In the genomic region with DNA sequence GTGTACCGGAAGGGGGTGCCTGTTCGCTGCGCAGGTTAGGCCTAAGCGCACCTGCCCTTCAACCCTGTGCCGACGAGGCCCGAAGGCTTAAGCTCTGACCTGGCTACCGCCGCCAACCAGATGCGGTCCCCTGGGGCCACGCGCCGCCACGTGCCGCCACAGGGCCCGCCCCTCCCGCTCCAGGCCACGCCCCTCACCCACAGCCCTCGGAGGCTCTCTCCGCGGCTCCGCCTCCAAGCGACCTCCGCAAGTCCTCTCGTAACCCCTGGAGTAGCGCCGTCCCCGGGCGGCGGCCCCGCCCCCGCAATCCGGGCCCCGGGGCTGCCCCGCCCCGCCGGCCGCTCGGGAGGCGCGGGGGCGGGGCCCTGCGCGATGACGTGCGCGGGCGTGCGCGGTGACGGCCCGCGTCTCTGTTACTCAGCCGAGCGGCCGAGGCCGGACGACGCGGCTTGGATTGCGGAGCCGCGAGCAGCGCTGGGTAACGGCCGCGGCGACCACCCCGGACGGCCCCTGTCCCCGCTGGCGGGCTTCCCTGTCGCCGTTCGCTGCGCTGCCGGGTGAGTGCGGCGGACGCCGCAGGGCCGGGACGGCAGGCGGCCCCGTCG, we compare ENCODE assay signal across 1 cellular context.
A peak's percentile ranks its signal among the peaks of the same experiment; 100 is the strongest.
TF ChIP-seq lines count a peak whose summit lies in the region.

A gene (plus strand): TSS at position 413 of the 605 bp plus-strand sequence. CDS start 94,984 bp downstream, outside the sequence.

TF ChIP-seq in HepG2, 621 proteins besides CTCF, POLR2A, EP300 and RAD21 (continued from another document and continues in another):
- TF ChIP-seq, protein P1, sequence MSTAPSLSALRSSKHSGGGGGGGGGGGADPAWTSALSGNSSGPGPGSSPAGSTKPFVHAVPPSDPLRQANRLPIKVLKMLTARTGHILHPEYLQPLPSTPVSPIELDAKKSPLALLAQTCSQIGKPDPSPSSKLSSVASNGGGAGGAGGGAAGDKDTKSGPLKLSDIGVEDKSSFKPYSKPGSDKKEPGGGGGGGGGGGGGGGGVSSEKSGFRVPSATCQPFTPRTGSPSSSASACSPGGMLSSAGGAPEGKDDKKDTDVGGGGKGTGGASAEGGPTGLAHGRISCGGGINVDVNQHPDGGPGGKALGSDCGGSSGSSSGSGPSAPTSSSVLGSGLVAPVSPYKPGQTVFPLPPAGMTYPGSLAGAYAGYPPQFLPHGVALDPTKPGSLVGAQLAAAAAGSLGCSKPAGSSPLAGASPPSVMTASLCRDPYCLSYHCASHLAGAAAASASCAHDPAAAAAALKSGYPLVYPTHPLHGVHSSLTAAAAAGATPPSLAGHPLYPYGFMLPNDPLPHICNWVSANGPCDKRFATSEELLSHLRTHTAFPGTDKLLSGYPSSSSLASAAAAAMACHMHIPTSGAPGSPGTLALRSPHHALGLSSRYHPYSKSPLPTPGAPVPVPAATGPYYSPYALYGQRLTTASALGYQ (CRISPR knock-in tag; IDR thresholded peaks at IDR 0.05): no peak; the same call in 1 of the 2 replicates
- no peak for TF ChIP-seq CENPT (CRISPR knock-in tag; IDR thresholded peaks at IDR 0.05; ENCODE audit: low read depth)
- TF ChIP-seq NFATC3 (CRISPR knock-in tag; IDR thresholded peaks at IDR 0.05): no peak
- no peak for TF ChIP-seq RORA (CRISPR knock-in tag; IDR thresholded peaks at IDR 0.05)
- TF ChIP-seq, protein P2, sequence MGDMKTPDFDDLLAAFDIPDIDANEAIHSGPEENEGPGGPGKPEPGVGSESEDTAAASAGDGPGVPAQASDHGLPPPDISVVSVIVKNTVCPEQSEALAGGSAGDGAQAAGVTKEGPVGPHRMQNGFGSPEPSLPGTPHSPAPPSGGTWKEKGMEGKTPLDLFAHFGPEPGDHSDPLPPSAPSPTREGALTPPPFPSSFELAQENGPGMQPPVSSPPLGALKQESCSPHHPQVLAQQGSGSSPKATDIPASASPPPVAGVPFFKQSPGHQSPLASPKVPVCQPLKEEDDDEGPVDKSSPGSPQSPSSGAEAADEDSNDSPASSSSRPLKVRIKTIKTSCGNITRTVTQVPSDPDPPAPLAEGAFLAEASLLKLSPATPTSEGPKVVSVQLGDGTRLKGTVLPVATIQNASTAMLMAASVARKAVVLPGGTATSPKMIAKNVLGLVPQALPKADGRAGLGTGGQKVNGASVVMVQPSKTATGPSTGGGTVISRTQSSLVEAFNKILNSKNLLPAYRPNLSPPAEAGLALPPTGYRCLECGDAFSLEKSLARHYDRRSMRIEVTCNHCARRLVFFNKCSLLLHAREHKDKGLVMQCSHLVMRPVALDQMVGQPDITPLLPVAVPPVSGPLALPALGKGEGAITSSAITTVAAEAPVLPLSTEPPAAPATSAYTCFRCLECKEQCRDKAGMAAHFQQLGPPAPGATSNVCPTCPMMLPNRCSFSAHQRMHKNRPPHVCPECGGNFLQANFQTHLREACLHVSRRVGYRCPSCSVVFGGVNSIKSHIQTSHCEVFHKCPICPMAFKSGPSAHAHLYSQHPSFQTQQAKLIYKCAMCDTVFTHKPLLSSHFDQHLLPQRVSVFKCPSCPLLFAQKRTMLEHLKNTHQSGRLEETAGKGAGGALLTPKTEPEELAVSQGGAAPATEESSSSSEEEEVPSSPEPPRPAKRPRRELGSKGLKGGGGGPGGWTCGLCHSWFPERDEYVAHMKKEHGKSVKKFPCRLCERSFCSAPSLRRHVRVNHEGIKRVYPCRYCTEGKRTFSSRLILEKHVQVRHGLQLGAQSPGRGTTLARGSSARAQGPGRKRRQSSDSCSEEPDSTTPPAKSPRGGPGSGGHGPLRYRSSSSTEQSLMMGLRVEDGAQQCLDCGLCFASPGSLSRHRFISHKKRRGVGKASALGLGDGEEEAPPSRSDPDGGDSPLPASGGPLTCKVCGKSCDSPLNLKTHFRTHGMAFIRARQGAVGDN (CRISPR knock-in tag; IDR thresholded peaks at IDR 0.05): peak; percentile 98
- no peak for TF ChIP-seq PTBP1 (IDR thresholded peaks at IDR 0.05; ENCODE audit: low read depth, low read length, poor library complexity, severe bottlenecking)
- TF ChIP-seq, protein P3, sequence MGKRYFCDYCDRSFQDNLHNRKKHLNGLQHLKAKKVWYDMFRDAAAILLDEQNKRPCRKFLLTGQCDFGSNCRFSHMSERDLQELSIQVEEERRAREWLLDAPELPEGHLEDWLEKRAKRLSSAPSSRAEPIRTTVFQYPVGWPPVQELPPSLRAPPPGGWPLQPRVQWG (CRISPR knock-in tag; IDR thresholded peaks at IDR 0.05; ENCODE audit: borderline replicate concordance, low read depth): no peak
- no peak for TF ChIP-seq FOXA1 (IDR thresholded peaks at IDR 0.05)
- no peak for TF ChIP-seq FOXA1 (CRISPR knock-in tag; IDR thresholded peaks at IDR 0.05)
- TF ChIP-seq ZNF790 (CRISPR knock-in tag; IDR thresholded peaks at IDR 0.05; ENCODE audit: borderline replicate concordance): peak; percentile 87; the same call in 1 of the 2 replicates
- no peak for TF ChIP-seq NONO (IDR thresholded peaks at IDR 0.05)
- TF ChIP-seq NONO (CRISPR knock-in tag; conservative IDR thresholded peaks at IDR 0.05): peak; percentile 68
- TF ChIP-seq RXRA (CRISPR knock-in tag; IDR thresholded peaks at IDR 0.05): peak; percentile 82
- TF ChIP-seq, protein P4, sequence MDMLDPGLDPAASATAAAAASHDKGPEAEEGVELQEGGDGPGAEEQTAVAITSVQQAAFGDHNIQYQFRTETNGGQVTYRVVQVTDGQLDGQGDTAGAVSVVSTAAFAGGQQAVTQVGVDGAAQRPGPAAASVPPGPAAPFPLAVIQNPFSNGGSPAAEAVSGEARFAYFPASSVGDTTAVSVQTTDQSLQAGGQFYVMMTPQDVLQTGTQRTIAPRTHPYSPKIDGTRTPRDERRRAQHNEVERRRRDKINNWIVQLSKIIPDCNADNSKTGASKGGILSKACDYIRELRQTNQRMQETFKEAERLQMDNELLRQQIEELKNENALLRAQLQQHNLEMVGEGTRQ (IDR thresholded peaks at IDR 0.05; ENCODE audit: low read depth, low read length): peak; percentile 69
- TF ChIP-seq, protein P4 (CRISPR knock-in tag; IDR thresholded peaks at IDR 0.05; ENCODE audit: borderline replicate concordance): peak; percentile 80
- no peak for TF ChIP-seq HMGA1 (CRISPR knock-in tag; conservative IDR thresholded peaks at IDR 0.05)
- no peak for TF ChIP-seq PRPF4 (IDR thresholded peaks at IDR 0.05; ENCODE audit: low read depth, low read length, poor library complexity, severe bottlenecking)
- peak; percentile 89 for TF ChIP-seq SP4 (CRISPR knock-in tag; IDR thresholded peaks at IDR 0.05)
- no peak for TF ChIP-seq ZNF75D (CRISPR knock-in tag; IDR thresholded peaks at IDR 0.05; ENCODE audit: borderline replicate concordance)
- TF ChIP-seq, protein P5, sequence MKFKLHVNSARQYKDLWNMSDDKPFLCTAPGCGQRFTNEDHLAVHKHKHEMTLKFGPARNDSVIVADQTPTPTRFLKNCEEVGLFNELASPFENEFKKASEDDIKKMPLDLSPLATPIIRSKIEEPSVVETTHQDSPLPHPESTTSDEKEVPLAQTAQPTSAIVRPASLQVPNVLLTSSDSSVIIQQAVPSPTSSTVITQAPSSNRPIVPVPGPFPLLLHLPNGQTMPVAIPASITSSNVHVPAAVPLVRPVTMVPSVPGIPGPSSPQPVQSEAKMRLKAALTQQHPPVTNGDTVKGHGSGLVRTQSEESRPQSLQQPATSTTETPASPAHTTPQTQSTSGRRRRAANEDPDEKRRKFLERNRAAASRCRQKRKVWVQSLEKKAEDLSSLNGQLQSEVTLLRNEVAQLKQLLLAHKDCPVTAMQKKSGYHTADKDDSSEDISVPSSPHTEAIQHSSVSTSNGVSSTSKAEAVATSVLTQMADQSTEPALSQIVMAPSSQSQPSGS (CRISPR knock-in tag; IDR thresholded peaks at IDR 0.05): peak; percentile 24; the same call in 1 of the 2 replicates
- no peak for TF ChIP-seq HNF4A (CRISPR knock-in tag; IDR thresholded peaks at IDR 0.05)
- no peak for TF ChIP-seq ATF1 (CRISPR knock-in tag; IDR thresholded peaks at IDR 0.05)
- TF ChIP-seq, protein P6, sequence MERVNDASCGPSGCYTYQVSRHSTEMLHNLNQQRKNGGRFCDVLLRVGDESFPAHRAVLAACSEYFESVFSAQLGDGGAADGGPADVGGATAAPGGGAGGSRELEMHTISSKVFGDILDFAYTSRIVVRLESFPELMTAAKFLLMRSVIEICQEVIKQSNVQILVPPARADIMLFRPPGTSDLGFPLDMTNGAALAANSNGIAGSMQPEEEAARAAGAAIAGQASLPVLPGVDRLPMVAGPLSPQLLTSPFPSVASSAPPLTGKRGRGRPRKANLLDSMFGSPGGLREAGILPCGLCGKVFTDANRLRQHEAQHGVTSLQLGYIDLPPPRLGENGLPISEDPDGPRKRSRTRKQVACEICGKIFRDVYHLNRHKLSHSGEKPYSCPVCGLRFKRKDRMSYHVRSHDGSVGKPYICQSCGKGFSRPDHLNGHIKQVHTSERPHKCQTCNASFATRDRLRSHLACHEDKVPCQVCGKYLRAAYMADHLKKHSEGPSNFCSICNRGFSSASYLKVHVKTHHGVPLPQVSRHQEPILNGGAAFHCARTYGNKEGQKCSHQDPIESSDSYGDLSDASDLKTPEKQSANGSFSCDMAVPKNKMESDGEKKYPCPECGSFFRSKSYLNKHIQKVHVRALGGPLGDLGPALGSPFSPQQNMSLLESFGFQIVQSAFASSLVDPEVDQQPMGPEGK (CRISPR knock-in tag; IDR thresholded peaks at IDR 0.05): peak; percentile 9; the same call in 1 of the 2 replicates
- TF ChIP-seq, protein P7, sequence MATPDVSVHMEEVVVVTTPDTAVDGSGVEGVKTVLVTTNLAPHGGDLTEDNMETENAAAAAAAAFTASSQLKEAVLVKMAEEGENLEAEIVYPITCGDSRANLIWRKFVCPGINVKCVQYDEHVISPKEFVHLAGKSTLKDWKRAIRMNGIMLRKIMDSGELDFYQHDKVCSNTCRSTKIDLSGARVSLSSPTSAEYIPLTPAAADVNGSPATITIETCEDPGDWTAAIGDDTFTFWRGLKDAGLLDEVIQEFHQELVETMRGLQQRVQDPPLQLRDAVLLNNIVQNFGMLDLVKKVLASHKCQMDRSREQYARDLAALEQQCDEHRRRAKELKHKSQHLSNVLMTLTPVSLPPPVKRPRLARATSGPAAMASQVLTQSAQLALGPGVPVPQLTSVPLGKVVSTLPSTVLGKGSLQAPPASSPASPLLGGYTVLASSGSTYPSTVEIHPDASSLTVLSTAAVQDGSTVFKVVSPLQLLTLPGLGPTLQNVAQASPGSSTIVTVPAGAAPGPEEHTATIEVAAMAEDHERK (CRISPR knock-in tag; IDR thresholded peaks at IDR 0.05; ENCODE audit: low read depth): no peak; the same call in 1 of the 2 replicates
- TF ChIP-seq, protein P8, sequence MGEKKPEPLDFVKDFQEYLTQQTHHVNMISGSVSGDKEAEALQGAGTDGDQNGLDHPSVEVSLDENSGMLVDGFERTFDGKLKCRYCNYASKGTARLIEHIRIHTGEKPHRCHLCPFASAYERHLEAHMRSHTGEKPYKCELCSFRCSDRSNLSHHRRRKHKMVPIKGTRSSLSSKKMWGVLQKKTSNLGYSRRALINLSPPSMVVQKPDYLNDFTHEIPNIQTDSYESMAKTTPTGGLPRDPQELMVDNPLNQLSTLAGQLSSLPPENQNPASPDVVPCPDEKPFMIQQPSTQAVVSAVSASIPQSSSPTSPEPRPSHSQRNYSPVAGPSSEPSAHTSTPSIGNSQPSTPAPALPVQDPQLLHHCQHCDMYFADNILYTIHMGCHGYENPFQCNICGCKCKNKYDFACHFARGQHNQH (CRISPR knock-in tag; IDR thresholded peaks at IDR 0.05): no peak
- no peak for TF ChIP-seq CBFB (CRISPR knock-in tag; IDR thresholded peaks at IDR 0.05)
- no peak; the same call in none of the 2 replicates for TF ChIP-seq MEIS2 (CRISPR knock-in tag; IDR thresholded peaks at IDR 0.05)
- peak; percentile 87 for TF ChIP-seq PRMT3 (CRISPR knock-in tag; IDR thresholded peaks at IDR 0.05; ENCODE audit: borderline replicate concordance, low read depth)
- peak; percentile 57; the same call in 1 of the 2 replicates for TF ChIP-seq KDM2A (CRISPR knock-in tag; IDR thresholded peaks at IDR 0.05; ENCODE audit: borderline replicate concordance, low read depth)
- no peak for TF ChIP-seq SP140L (CRISPR knock-in tag; IDR thresholded peaks at IDR 0.05; ENCODE audit: borderline replicate concordance)
- peak; percentile 43; the same call in 1 of the 2 replicates for TF ChIP-seq SP2 (CRISPR knock-in tag; IDR thresholded peaks at IDR 0.05)
- TF ChIP-seq ZNF709 (CRISPR knock-in tag; IDR thresholded peaks at IDR 0.05): peak; percentile 79; the same call in 1 of the 2 replicates
- TF ChIP-seq ARID2 (CRISPR knock-in tag; IDR thresholded peaks at IDR 0.05; ENCODE audit: borderline replicate concordance): no peak
- TF ChIP-seq, protein P9, sequence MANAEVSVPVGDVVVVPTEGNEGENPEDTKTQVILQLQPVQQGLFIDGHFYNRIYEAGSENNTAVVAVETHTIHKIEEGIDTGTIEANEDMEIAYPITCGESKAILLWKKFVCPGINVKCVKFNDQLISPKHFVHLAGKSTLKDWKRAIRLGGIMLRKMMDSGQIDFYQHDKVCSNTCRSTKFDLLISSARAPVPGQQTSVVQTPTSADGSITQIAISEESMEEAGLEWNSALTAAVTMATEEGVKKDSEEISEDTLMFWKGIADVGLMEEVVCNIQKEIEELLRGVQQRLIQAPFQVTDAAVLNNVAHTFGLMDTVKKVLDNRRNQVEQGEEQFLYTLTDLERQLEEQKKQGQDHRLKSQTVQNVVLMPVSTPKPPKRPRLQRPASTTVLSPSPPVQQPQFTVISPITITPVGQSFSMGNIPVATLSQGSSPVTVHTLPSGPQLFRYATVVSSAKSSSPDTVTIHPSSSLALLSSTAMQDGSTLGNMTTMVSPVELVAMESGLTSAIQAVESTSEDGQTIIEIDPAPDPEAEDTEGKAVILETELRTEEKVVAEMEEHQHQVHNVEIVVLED (CRISPR knock-in tag; IDR thresholded peaks at IDR 0.05; ENCODE audit: borderline replicate concordance): peak; percentile 89
